ENCODE assay signal across 1 cellular context in the genomic region with DNA sequence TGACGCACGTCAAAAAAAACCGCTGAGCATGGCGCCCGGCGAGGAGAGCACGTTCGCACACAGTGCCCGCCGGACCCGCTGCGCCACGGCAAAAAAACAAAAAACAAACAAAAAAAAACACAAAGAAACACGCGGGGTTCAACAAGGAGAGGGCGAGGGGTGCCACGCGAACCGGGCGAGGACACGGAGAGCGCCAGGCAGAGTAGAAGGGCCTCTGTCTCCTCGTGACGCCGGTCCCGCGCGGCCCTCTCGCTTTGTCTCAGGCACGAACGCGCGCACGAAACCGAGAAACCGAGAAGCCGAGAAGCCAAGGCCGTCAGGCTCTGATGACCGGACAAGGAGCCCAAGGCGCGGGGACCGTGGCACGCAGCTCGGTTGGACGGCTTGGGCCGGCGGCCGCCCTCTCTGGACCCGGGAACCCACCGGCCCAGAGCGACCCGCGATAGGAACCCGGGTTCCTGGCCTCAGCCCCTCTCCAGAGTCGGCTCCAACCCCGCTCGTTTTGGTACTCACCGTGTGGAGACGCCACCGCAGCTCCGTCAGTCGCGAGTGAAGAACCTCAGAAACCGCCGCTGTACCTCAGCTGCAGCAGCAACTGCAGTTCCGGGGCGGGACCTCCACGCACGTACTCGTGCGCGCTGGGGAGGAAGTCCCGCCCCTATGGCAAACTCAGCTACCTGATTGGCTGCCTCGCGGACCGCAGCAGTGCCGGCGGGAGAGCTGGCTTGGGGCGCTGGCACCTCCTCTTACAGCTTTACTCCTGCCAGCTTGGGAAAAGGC.
TF ChIP-seq lines count a peak whose summit lies in the region.

A gene with protein sequence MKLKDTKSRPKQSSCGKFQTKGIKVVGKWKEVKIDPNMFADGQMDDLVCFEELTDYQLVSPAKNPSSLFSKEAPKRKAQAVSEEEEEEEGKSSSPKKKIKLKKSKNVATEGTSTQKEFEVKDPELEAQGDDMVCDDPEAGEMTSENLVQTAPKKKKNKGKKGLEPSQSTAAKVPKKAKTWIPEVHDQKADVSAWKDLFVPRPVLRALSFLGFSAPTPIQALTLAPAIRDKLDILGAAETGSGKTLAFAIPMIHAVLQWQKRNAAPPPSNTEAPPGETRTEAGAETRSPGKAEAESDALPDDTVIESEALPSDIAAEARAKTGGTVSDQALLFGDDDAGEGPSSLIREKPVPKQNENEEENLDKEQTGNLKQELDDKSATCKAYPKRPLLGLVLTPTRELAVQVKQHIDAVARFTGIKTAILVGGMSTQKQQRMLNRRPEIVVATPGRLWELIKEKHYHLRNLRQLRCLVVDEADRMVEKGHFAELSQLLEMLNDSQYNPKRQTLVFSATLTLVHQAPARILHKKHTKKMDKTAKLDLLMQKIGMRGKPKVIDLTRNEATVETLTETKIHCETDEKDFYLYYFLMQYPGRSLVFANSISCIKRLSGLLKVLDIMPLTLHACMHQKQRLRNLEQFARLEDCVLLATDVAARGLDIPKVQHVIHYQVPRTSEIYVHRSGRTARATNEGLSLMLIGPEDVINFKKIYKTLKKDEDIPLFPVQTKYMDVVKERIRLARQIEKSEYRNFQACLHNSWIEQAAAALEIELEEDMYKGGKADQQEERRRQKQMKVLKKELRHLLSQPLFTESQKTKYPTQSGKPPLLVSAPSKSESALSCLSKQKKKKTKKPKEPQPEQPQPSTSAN (minus strand): TSS at position 597 of the 780 bp plus-strand sequence. CDS start 1,460 bp downstream, outside the sequence.
A gene with protein sequence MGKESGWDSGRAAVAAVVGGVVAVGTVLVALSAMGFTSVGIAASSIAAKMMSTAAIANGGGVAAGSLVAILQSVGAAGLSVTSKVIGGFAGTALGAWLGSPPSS (plus strand): TSS at position 705 of the 780 bp plus-strand sequence. CDS start 15,628 bp downstream, outside the sequence.

TF ChIP-seq in HepG2, 621 proteins besides CTCF, POLR2A, EP300 and RAD21 (continued from another document and continues in another):
- TF ChIP-seq, protein P1, sequence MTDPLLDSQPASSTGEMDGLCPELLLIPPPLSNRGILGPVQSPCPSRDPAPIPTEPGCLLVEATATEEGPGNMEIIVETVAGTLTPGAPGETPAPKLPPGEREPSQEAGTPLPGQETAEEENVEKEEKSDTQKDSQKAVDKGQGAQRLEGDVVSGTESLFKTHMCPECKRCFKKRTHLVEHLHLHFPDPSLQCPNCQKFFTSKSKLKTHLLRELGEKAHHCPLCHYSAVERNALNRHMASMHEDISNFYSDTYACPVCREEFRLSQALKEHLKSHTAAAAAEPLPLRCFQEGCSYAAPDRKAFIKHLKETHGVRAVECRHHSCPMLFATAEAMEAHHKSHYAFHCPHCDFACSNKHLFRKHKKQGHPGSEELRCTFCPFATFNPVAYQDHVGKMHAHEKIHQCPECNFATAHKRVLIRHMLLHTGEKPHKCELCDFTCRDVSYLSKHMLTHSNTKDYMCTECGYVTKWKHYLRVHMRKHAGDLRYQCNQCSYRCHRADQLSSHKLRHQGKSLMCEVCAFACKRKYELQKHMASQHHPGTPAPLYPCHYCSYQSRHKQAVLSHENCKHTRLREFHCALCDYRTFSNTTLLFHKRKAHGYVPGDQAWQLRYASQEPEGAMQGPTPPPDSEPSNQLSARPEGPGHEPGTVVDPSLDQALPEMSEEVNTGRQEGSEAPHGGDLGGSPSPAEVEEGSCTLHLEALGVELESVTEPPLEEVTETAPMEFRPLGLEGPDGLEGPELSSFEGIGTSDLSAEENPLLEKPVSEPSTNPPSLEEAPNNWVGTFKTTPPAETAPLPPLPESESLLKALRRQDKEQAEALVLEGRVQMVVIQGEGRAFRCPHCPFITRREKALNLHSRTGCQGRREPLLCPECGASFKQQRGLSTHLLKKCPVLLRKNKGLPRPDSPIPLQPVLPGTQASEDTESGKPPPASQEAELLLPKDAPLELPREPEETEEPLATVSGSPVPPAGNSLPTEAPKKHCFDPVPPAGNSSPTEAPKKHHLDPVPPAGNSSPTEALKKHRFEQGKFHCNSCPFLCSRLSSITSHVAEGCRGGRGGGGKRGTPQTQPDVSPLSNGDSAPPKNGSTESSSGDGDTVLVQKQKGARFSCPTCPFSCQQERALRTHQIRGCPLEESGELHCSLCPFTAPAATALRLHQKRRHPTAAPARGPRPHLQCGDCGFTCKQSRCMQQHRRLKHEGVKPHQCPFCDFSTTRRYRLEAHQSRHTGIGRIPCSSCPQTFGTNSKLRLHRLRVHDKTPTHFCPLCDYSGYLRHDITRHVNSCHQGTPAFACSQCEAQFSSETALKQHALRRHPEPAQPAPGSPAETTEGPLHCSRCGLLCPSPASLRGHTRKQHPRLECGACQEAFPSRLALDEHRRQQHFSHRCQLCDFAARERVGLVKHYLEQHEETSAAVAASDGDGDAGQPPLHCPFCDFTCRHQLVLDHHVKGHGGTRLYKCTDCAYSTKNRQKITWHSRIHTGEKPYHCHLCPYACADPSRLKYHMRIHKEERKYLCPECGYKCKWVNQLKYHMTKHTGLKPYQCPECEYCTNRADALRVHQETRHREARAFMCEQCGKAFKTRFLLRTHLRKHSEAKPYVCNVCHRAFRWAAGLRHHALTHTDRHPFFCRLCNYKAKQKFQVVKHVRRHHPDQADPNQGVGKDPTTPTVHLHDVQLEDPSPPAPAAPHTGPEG (CRISPR knock-in tag; IDR thresholded peaks at IDR 0.05), result peak; percentile 12; the same call in 1 of the 2 replicates
- TF ChIP-seq, protein P2, sequence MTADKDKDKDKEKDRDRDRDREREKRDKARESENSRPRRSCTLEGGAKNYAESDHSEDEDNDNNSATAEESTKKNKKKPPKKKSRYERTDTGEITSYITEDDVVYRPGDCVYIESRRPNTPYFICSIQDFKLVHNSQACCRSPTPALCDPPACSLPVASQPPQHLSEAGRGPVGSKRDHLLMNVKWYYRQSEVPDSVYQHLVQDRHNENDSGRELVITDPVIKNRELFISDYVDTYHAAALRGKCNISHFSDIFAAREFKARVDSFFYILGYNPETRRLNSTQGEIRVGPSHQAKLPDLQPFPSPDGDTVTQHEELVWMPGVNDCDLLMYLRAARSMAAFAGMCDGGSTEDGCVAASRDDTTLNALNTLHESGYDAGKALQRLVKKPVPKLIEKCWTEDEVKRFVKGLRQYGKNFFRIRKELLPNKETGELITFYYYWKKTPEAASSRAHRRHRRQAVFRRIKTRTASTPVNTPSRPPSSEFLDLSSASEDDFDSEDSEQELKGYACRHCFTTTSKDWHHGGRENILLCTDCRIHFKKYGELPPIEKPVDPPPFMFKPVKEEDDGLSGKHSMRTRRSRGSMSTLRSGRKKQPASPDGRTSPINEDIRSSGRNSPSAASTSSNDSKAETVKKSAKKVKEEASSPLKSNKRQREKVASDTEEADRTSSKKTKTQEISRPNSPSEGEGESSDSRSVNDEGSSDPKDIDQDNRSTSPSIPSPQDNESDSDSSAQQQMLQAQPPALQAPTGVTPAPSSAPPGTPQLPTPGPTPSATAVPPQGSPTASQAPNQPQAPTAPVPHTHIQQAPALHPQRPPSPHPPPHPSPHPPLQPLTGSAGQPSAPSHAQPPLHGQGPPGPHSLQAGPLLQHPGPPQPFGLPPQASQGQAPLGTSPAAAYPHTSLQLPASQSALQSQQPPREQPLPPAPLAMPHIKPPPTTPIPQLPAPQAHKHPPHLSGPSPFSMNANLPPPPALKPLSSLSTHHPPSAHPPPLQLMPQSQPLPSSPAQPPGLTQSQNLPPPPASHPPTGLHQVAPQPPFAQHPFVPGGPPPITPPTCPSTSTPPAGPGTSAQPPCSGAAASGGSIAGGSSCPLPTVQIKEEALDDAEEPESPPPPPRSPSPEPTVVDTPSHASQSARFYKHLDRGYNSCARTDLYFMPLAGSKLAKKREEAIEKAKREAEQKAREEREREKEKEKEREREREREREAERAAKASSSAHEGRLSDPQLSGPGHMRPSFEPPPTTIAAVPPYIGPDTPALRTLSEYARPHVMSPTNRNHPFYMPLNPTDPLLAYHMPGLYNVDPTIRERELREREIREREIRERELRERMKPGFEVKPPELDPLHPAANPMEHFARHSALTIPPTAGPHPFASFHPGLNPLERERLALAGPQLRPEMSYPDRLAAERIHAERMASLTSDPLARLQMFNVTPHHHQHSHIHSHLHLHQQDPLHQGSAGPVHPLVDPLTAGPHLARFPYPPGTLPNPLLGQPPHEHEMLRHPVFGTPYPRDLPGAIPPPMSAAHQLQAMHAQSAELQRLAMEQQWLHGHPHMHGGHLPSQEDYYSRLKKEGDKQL (CRISPR knock-in tag; IDR thresholded peaks at IDR 0.05; ENCODE audit: low read depth), result no peak
- TF ChIP-seq TAF1 (CRISPR knock-in tag; IDR thresholded peaks at IDR 0.05) (peak; percentile 87), ZNF326 (CRISPR knock-in tag; IDR thresholded peaks at IDR 0.05; ENCODE audit: borderline replicate concordance) (no peak), ZNF777 (CRISPR knock-in tag; IDR thresholded peaks at IDR 0.05) (peak; percentile 76), CHD4 (IDR thresholded peaks at IDR 0.05; ENCODE audit: borderline replicate concordance, low read length) (no peak), ZNF644 (CRISPR knock-in tag; IDR thresholded peaks at IDR 0.05; ENCODE audit: low read depth) (no peak), ZBTB3 (CRISPR knock-in tag; IDR thresholded peaks at IDR 0.05; ENCODE audit: borderline replicate concordance, low read depth) (no peak), AKAP8 (CRISPR knock-in tag; IDR thresholded peaks at IDR 0.05) (peak; percentile 75; the same call in 1 of the 2 replicates), ATRX (CRISPR knock-in tag; IDR thresholded peaks at IDR 0.05; ENCODE audit: borderline replicate concordance) (no peak), XRCC5 (optimal IDR thresholded peaks at IDR 0.05; ENCODE audit: low read length) (peak; percentile 67), ARNT2 (CRISPR knock-in tag; IDR thresholded peaks at IDR 0.05; ENCODE audit: low read depth) (peak; percentile 57), ELF1 (CRISPR knock-in tag; IDR thresholded peaks at IDR 0.05) (peak; percentile 74), ZNF747 (CRISPR knock-in tag; IDR thresholded peaks at IDR 0.05; ENCODE audit: borderline replicate concordance) (no peak)
- TF ChIP-seq, protein P3, sequence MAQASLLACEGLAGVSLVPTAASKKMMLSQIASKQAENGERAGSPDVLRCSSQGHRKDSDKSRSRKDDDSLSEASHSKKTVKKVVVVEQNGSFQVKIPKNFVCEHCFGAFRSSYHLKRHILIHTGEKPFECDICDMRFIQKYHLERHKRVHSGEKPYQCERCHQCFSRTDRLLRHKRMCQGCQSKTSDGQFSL (CRISPR knock-in tag; IDR thresholded peaks at IDR 0.05), result no peak
- TF ChIP-seq, protein P4, sequence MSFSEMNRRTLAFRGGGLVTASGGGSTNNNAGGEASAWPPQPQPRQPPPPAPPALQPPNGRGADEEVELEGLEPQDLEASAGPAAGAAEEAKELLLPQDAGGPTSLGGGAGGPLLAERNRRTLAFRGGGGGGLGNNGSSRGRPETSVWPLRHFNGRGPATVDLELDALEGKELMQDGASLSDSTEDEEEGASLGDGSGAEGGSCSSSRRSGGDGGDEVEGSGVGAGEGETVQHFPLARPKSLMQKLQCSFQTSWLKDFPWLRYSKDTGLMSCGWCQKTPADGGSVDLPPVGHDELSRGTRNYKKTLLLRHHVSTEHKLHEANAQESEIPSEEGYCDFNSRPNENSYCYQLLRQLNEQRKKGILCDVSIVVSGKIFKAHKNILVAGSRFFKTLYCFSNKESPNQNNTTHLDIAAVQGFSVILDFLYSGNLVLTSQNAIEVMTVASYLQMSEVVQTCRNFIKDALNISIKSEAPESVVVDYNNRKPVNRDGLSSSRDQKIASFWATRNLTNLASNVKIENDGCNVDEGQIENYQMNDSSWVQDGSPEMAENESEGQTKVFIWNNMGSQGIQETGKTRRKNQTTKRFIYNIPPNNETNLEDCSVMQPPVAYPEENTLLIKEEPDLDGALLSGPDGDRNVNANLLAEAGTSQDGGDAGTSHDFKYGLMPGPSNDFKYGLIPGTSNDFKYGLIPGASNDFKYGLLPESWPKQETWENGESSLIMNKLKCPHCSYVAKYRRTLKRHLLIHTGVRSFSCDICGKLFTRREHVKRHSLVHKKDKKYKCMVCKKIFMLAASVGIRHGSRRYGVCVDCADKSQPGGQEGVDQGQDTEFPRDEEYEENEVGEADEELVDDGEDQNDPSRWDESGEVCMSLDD (CRISPR knock-in tag; IDR thresholded peaks at IDR 0.05; ENCODE audit: borderline replicate concordance), result peak; percentile 20
- TF ChIP-seq, protein P5, sequence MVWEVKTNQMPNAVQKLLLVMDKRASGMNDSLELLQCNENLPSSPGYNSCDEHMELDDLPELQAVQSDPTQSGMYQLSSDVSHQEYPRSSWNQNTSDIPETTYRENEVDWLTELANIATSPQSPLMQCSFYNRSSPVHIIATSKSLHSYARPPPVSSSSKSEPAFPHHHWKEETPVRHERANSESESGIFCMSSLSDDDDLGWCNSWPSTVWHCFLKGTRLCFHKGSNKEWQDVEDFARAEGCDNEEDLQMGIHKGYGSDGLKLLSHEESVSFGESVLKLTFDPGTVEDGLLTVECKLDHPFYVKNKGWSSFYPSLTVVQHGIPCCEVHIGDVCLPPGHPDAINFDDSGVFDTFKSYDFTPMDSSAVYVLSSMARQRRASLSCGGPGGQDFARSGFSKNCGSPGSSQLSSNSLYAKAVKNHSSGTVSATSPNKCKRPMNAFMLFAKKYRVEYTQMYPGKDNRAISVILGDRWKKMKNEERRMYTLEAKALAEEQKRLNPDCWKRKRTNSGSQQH (CRISPR knock-in tag; IDR thresholded peaks at IDR 0.05; ENCODE audit: low read depth), result 0 out of 2 replicates have a peak, but pooled peaks have one; percentile 66
- TF ChIP-seq, protein P6, sequence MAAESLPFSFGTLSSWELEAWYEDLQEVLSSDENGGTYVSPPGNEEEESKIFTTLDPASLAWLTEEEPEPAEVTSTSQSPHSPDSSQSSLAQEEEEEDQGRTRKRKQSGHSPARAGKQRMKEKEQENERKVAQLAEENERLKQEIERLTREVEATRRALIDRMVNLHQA (CRISPR knock-in tag; IDR thresholded peaks at IDR 0.05), result no peak
- TF ChIP-seq, protein P7, sequence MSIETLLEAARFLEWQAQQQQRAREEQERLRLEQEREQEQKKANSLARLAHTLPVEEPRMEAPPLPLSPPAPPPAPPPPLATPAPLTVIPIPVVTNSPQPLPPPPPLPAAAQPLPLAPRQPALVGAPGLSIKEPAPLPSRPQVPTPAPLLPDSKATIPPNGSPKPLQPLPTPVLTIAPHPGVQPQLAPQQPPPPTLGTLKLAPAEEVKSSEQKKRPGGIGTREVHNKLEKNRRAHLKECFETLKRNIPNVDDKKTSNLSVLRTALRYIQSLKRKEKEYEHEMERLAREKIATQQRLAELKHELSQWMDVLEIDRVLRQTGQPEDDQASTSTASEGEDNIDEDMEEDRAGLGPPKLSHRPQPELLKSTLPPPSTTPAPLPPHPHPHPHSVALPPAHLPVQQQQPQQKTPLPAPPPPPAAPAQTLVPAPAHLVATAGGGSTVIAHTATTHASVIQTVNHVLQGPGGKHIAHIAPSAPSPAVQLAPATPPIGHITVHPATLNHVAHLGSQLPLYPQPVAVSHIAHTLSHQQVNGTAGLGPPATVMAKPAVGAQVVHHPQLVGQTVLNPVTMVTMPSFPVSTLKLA (IDR thresholded peaks at IDR 0.05), result 0 out of 2 replicates have a peak, but pooled peaks have one; percentile 40
- TF ChIP-seq, protein P8, sequence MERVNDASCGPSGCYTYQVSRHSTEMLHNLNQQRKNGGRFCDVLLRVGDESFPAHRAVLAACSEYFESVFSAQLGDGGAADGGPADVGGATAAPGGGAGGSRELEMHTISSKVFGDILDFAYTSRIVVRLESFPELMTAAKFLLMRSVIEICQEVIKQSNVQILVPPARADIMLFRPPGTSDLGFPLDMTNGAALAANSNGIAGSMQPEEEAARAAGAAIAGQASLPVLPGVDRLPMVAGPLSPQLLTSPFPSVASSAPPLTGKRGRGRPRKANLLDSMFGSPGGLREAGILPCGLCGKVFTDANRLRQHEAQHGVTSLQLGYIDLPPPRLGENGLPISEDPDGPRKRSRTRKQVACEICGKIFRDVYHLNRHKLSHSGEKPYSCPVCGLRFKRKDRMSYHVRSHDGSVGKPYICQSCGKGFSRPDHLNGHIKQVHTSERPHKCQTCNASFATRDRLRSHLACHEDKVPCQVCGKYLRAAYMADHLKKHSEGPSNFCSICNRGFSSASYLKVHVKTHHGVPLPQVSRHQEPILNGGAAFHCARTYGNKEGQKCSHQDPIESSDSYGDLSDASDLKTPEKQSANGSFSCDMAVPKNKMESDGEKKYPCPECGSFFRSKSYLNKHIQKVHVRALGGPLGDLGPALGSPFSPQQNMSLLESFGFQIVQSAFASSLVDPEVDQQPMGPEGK (CRISPR knock-in tag; IDR thresholded peaks at IDR 0.05), result no peak
